In the genomic region with DNA sequence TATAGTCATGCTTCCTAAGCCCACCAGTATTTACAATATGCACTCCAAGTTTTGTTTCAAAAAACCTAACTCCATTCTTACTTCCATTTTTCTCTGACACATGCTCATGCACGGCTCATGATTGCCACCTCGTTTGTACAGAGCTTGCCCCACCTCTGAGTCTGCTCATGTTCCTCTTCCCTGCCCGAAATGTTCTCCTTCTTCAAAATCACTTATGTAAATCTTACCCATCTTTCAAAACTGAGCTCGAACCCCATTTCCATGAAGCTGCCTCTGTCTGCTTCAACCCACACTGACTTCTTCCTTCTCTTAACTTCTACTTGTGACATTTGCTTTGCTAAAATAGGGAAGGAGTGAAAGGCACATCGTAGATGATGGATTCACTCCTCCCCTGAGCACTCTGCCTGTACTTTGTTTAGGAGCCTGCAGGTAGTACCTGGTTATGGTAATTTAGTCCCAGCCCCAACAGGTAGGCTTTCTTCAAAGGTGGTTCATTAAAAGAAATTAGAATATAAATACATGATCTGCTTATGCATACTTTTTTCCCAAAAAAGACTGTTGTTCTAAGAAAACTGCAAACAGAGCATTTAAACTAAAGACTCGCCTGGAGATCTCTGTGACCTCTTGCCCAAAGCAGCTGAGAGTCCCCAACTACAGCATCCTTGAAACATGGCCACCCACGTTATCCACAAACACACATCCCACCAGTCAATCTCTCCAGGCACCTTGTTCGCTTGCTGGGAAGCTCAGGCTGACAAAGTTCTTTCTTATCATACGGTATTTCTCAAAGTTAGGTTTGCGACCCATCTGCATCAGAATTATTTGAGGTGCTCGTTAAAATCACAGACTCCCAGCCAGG, we compare ENCODE assay signal across 19 cellular contexts.
A peak's percentile ranks its signal among the peaks of the same experiment; 100 is the strongest.
DNase-seq lines count a peak whose midpoint lies in the region; ATAC-seq, FAIRE-seq and TF ChIP-seq lines count a peak whose summit lies in the region.
"Had no signal": no experiment of that assay in that cellular context is flagged by ENCODE, and none has a peak within 500 bp of the region (broad histone marks: within the 10 kb centered on the region; RNA-seq: fewer than 3 reads in every experiment).

No MANE protein-coding gene starts in this region.

- H2BK12ac ChIP-seq in H1 (ENCODE audit: low read depth, low read length): no peak overlapping the region

- TF ChIP-seq CTCF in H1 (IDR thresholded peaks at IDR 0.05; ENCODE audit: control extremely low read depth in 1 of 3, insufficient read depth in 1 of 3, low read depth in 1 of 3, low read length in 3 of 3): no peak
- no peak for TF ChIP-seq CTCF in upper lobe of right lung (IDR thresholded peaks at IDR 0.05)

- H3K4me2 ChIP-seq in H1 (ENCODE audit: insufficient read depth in 1 of 2, low read depth in 2 of 2, low read length in 2 of 2): peak overlapping the region; percentile 5 to 46; a peak in 3 of 4 replicates
- H3K4me2 ChIP-seq: BLaER1 had no signal

- no peaks in the 10 kb centered on the region for H3K4me1 Mint-ChIP-seq in activated CD4-positive, alpha-beta T cell treated with anti-CD3 and anti-CD28 coated beads for 36 hours

- no peaks in the 10 kb centered on the region for H3K36me3 ChIP-seq in H1 (ENCODE audit: control insufficient read depth in 2 of 4, insufficient read depth in 4 of 4, low read length in 3 of 4)
- H3K36me3 ChIP-seq in upper lobe of right lung: no peaks in the 10 kb centered on the region
- H3K36me3 ChIP-seq: BLaER1, HAP-1 had no signal

- H2BK15ac ChIP-seq in H1 (ENCODE audit: low read length): no peak overlapping the region

- H4K5ac ChIP-seq in H1 (ENCODE audit: insufficient read length, low read depth, low read length): no peak overlapping the region

- no peak overlapping the region for H3K4me3 Mint-ChIP-seq in activated CD4-positive, alpha-beta T cell treated with anti-CD3 and anti-CD28 coated beads for 36 hours
- H3K4me3 Mint-ChIP-seq: CD4-positive, alpha-beta T cell had no signal

- H3K27me3 ChIP-seq in H1 (replicated peaks in 1 of 4; ENCODE audit: control insufficient read depth in 3 of 4, extremely low read depth in 1 of 4, insufficient read depth in 3 of 4, low read length in 3 of 4) (no peaks in the 10 kb centered on the region), upper lobe of right lung (no peaks in the 10 kb centered on the region)
- H3K27me3 ChIP-seq: BLaER1 had no signal

- CTCF ChIA-PET in H1 (lab: Charles Lee; ENCODE audit: partially characterized antibody): interaction anchor here (0.6 to 3.2 kb wide), 4 partner anchors 15 to 225 kb away, joined by 3 to 19 read pairs (median 4); no protein-coding TSS in a partner anchor
- CTCF ChIA-PET in activated CD4-positive, alpha-beta T cell treated with anti-CD3 and anti-CD28 coated beads for 36 hours (lab: Charles Lee): interaction anchor here (0.9 to 1.5 kb wide), 2 partner anchors 19 to 148 kb away, joined by 4 to 5 read pairs; no protein-coding TSS in a partner anchor

- no peaks in the 10 kb centered on the region for H4K20me1 ChIP-seq in H1 (replicated peaks in 1 of 2; ENCODE audit: control insufficient read depth in 1 of 2, insufficient read depth in 2 of 2, low read length in 2 of 2)
- H4K20me1 ChIP-seq: BLaER1 had no signal

- H3K4me3 ChIP-seq in H1 (ENCODE audit: extremely low read depth in 1 of 4, insufficient read depth in 2 of 4, low read depth in 3 of 4, low read length in 4 of 4) (no peak overlapping the region), upper lobe of right lung (no peak overlapping the region)
- H3K4me3 ChIP-seq: BLaER1, GM12878, HAP-1 had no signal

- H3K56ac ChIP-seq in H1 (replicated peaks; ENCODE audit: insufficient read length, low read depth, low read length): no peak overlapping the region

- H3K27ac ChIP-seq in H1 (ENCODE audit: low read depth, low read length): no peak overlapping the region
- no peak overlapping the region for H3K27ac ChIP-seq in upper lobe of right lung
- H3K27ac ChIP-seq: 22Rv1, BLaER1 had no signal

- no peak overlapping the region for H4K8ac ChIP-seq in H1 (ENCODE audit: extremely low read depth, insufficient read depth, low read length)

- H2BK120ac ChIP-seq in H1 (replicated peaks; ENCODE audit: low read depth, low read length): peak overlapping the region; percentile 51

- no peak for FAIRE-seq in H1 (lab: Jason Lieb, UNC)
- FAIRE-seq: GM12878, GM18507, HepG2 had no signal

- TF ChIP-seq POLR2A in H1 (IDR thresholded peaks at IDR 0.05; ENCODE audit: control extremely low read depth in 1 of 2, low read depth in 2 of 2, low read length in 2 of 2): no peak

- ATAC-seq in upper lobe of right lung: peak; percentile 76
- no peak for ATAC-seq in activated CD4-positive, alpha-beta T cell treated with anti-CD3 and anti-CD28 coated beads for 36 hours
- ATAC-seq: GM12878, HepG2 had no signal

- peak; percentile 1 for DNase-seq in NOMO-1 treated with DMSO at 0.1 percent for 48 hours (lab: John Stamatoyannopoulos, UW; ENCODE audit: unreplicated experiment)
- no peak for DNase-seq in NOMO-1 treated with dmso at 0.1 percent for 144 hours (lab: John Stamatoyannopoulos, UW; ENCODE audit: unreplicated experiment)
- peak; percentile 47 for DNase-seq in SKM-1 (lab: John Stamatoyannopoulos, UW; ENCODE audit: unreplicated experiment)
- DNase-seq in H1 (ENCODE audit: low read depth in 1 of 2, low spot score in 2 of 2): no peak
- DNase-seq in upper lobe of right lung: no peak
- DNase-seq in activated CD4-positive, alpha-beta T cell treated with anti-CD3 and anti-CD28 coated beads for 36 hours: no peak
- no peak for DNase-seq in OCI-M2 (lab: John Stamatoyannopoulos, UW; ENCODE audit: unreplicated experiment)
- DNase-seq in NCI-H446 (lab: John Stamatoyannopoulos, UW): no peak
- DNase-seq: AML-193; Calu3; CD4-positive, alpha-beta T cell; DMS 273 treated with DMSO at 0.1 percent for 48 hours; GOT3 had no signal

- no peak overlapping the region for H2AK5ac ChIP-seq in H1 (ENCODE audit: low read depth, low read length)

- peak overlapping the region; percentile 53; the same call in 1 of the 2 replicates for H2BK20ac ChIP-seq in H1 (ENCODE audit: low read length)

- 66% methylated on average over 11 of the region's 11 CpGs; no CpG with 5 or more reads in 1 of the 2 experiments for WGBS in H1 (ENCODE audit: extremely low coverage in 1 of 2, insufficient coverage in 1 of 2, insufficient read length in 1 of 2, insufficient replicate concordance in 2 of 2, low coverage in 1 of 2, low lambda C conversion rate in 2 of 2, missing lambda C conversion rate in 1 of 2), 2 experiments

- H3K36me3 Mint-ChIP-seq in activated CD4-positive, alpha-beta T cell treated with anti-CD3 and anti-CD28 coated beads for 36 hours (ENCODE audit: low read depth): no peaks in the 10 kb centered on the region

- H2AFZ ChIP-seq in H1 (ENCODE audit: low read length): no peak overlapping the region

- POLR2A ChIA-PET in H1 (lab: Charles Lee; ENCODE audit: partially characterized antibody): interaction anchor here (1.2 kb wide), 1 partner anchor 14 kb away, joined by 3 read pairs; no protein-coding TSS in a partner anchor
- POLR2A ChIA-PET in activated CD4-positive, alpha-beta T cell treated with anti-CD3 and anti-CD28 coated beads for 36 hours (lab: Charles Lee): no interaction called here

- intact Hi-C loops in upper lobe of right lung (cut with DNase I): no loop called here
- intact Hi-C loops in activated CD4-positive, alpha-beta T cell treated with anti-CD3 and anti-CD28 coated beads for 36 hours (cut with DNase I, micrococcal nuclease): no loop called here

- no peak overlapping the region; the same call in 1 of the 2 replicates for H2BK5ac ChIP-seq in H1 (ENCODE audit: low read depth, low read length)

- no peak overlapping the region; the same call in 1 of the 2 replicates for H3K18ac ChIP-seq in H1 (ENCODE audit: extremely low read depth, low read length)

- no peak overlapping the region for H3K14ac ChIP-seq in H1 (ENCODE audit: insufficient read length)

- H3K9me3 Mint-ChIP-seq in activated CD4-positive, alpha-beta T cell treated with anti-CD3 and anti-CD28 coated beads for 36 hours (ENCODE audit: low read depth): no peaks in the 10 kb centered on the region
- H3K9me3 Mint-ChIP-seq: CD4-positive, alpha-beta T cell had no signal

- no peaks in the 10 kb centered on the region for H3K79me1 ChIP-seq in H1 (ENCODE audit: low read depth, low read length)

- no peak for TF ChIP-seq RAD21 in H1 (IDR thresholded peaks at IDR 0.05 in 1 of 2, conservative IDR thresholded peaks at IDR 0.05 in 1 of 2; ENCODE audit: low read depth in 2 of 2, low read length in 2 of 2)

- H3K23ac ChIP-seq in H1 (ENCODE audit: insufficient read length): no peak overlapping the region

- H3K4ac ChIP-seq in H1 (replicated peaks; ENCODE audit: insufficient read length, low read depth, low read length): no peak overlapping the region

- H3K23me2 ChIP-seq in H1 (ENCODE audit: low read depth, low read length): no peaks in the 10 kb centered on the region; the same call in 1 of the 2 replicates

- no peaks in the 10 kb centered on the region for H3K79me2 ChIP-seq in H1 (ENCODE audit: control insufficient read depth in 1 of 2, insufficient read depth in 2 of 2, low read length in 2 of 2)

- peaks cover 23% of the 10 kb centered on the region for H3K27me3 Mint-ChIP-seq in activated CD4-positive, alpha-beta T cell treated with anti-CD3 and anti-CD28 coated beads for 36 hours

- peaks cover 0 to 15% (median 9%) of the 10 kb centered on the region in 4 experiments; a peak in 5 of 7 replicates for H3K4me1 ChIP-seq in H1 (replicated peaks in 1 of 4; ENCODE audit: control insufficient read depth in 3 of 4, insufficient read depth in 4 of 4, low read length in 3 of 4)
- H3K4me1 ChIP-seq in upper lobe of right lung: no peaks in the 10 kb centered on the region
- H3K4me1 ChIP-seq: BLaER1, HAP-1 had no signal

- H3K9me3 ChIP-seq in H1 (ENCODE audit: insufficient read depth in 2 of 2, low read depth in 1 of 2, low read length in 1 of 2) (no peaks in the 10 kb centered on the region), upper lobe of right lung (no peaks in the 10 kb centered on the region)
- H3K9me3 ChIP-seq: BLaER1, HAP-1 had no signal

- TF ChIP-seq EP300 in H1 (IDR thresholded peaks at IDR 0.05; ENCODE audit: borderline replicate concordance in 1 of 2, low read depth in 2 of 2, low read length in 2 of 2): no peak

- H4K91ac ChIP-seq in H1 (replicated peaks; ENCODE audit: insufficient read length, low read length): no peak overlapping the region

- no peak overlapping the region for H3K9ac ChIP-seq in H1 (replicated peaks in 1 of 4; ENCODE audit: extremely low read depth in 1 of 4, low read depth in 3 of 4, low read length in 3 of 4)
- H3K9ac ChIP-seq: BLaER1 had no signal

- no peak overlapping the region for H3K27ac Mint-ChIP-seq in activated CD4-positive, alpha-beta T cell treated with anti-CD3 and anti-CD28 coated beads for 36 hours
- H3K27ac Mint-ChIP-seq: CD4-positive, alpha-beta T cell had no signal

TF ChIP-seq in H1, 55 proteins besides CTCF, POLR2A, EP300 and RAD21 (continues in another document):
- TF ChIP-seq BRCA1 (IDR thresholded peaks at IDR 0.05; ENCODE audit: low read depth, low read length): no peak
- TF ChIP-seq POLR2AphosphoS5 (IDR thresholded peaks at IDR 0.05; ENCODE audit: low read depth, low read length): no peak
- no peak for TF ChIP-seq SIN3A (conservative IDR thresholded peaks at IDR 0.05 in 1 of 2, IDR thresholded peaks at IDR 0.05 in 1 of 2; ENCODE audit: low read depth in 1 of 2, low read length in 2 of 2)
- TF ChIP-seq CHD1 (IDR thresholded peaks at IDR 0.05; ENCODE audit: low read depth, low read length): no peak
- TF ChIP-seq YY1 (IDR thresholded peaks at IDR 0.05; ENCODE audit: low read depth, low read length): 0 out of 2 replicates have a peak, but pooled peaks have one; percentile 46

Comparison
In these comparisons a context has a peak if more than half of its experiments do, and no peak if none do; other contexts are left out.
1. DNase-seq: peak in NOMO-1 treated with DMSO at 0.1 percent for 48 hours (single experiment) and SKM-1 (single experiment); none in NOMO-1 treated with dmso at 0.1 percent for 144 hours (single experiment), H1 (0 of 2), upper lobe of right lung (single experiment), activated CD4-positive, alpha-beta T cell treated with anti-CD3 and anti-CD28 coated beads for 36 hours (single experiment), OCI-M2 (single experiment) and NCI-H446 (0 of 2).